In genomic region chr1:15848143-15848928, GRCh38 we compare ENCODE assay signal across 8 cellular contexts. TPM values are rescaled to one million over a fixed set of nuclear protein-coding genes. Genes with fewer than 3 reads are reported as not detected.
DNase-seq lines count a peak whose midpoint lies in the region; ATAC-seq, FAIRE-seq and TF ChIP-seq lines count a peak whose summit lies in the region.

No MANE protein-coding gene starts in this region.

- TF ChIP-seq CTCF in OCI-LY7 (conservative IDR thresholded peaks at IDR 0.05; ENCODE audit: low read length): no peak
- no peak for TF ChIP-seq CTCF in glutamatergic neuron (IDR thresholded peaks at IDR 0.05; ENCODE audit: partially characterized antibody, unreplicated experiment)
- no peak for TF ChIP-seq CTCF in parathyroid adenoma (IDR thresholded peaks at IDR 0.05)

- peaks cover 15% of the 10 kb centered on the region for H3K36me3 ChIP-seq in OCI-LY7 (ENCODE audit: insufficient read depth, low read length)
- no peaks in the 10 kb centered on the region for H3K36me3 ChIP-seq in parathyroid adenoma (ENCODE audit: control insufficient read depth, insufficient read depth, low read length)
- no peaks in the 10 kb centered on the region for H3K36me3 ChIP-seq in aorta (ENCODE audit: control insufficient read depth in 1 of 2, insufficient read depth in 2 of 2, low read length in 1 of 2)

- no peak for FAIRE-seq in GM12892 (lab: Jason Lieb, UNC)

- peak overlapping the region; percentile 94 for H3K4me2 ChIP-seq in OCI-LY7 (ENCODE audit: low read length)
- H3K4me2 ChIP-seq in parathyroid adenoma (ENCODE audit: low read length): peak overlapping the region; percentile 87

- H2AFZ ChIP-seq in OCI-LY7 (ENCODE audit: low read length) (no peak overlapping the region), parathyroid adenoma (peak overlapping the region; percentile 36)

- DNase-seq in GM12892 (ENCODE audit: insufficient read length) (no peak), OCI-LY7 (ENCODE audit: low spot score) (peak; percentile 68), glutamatergic neuron (peak; percentile 44), aorta (peak; percentile 60 to 85), iPS-NIHi11 (ENCODE audit: low spot score) (no peak)
- peak; percentile 33 for DNase-seq in activated gamma-delta T cell treated with anti-CD3 and anti-CD28 coated beads, Interleukin-2, amount 50 U/mL, for 16 hours (ENCODE audit: low read depth)

- H3K9me3 ChIP-seq in OCI-LY7 (ENCODE audit: low read length): no peaks in the 10 kb centered on the region
- H3K9me3 ChIP-seq in parathyroid adenoma (ENCODE audit: control insufficient read depth, low read length): no peaks in the 10 kb centered on the region
- H3K9me3 ChIP-seq in aorta (ENCODE audit: control insufficient read depth, low read length): no peaks in the 10 kb centered on the region

- H3K4me3 ChIP-seq in OCI-LY7 (ENCODE audit: low read depth, low read length, poor library complexity, severe bottlenecking) (peak overlapping the region; percentile 87), parathyroid adenoma (ENCODE audit: low read depth, low read length) (peak overlapping the region; percentile 84), aorta (ENCODE audit: low read length in 2 of 2) (peak overlapping the region; percentile 72 to 85)

- peak; percentile 22; the same call in 1 of the 2 replicates for TF ChIP-seq POLR2A in GM12892 (IDR thresholded peaks at IDR 0.05; ENCODE audit: low read depth, low read length)

- H3K27me3 ChIP-seq in parathyroid adenoma (ENCODE audit: control insufficient read depth, insufficient read depth, low read length) (no peaks in the 10 kb centered on the region), aorta (ENCODE audit: control insufficient read depth in 1 of 2, insufficient read depth in 2 of 2, low read length in 1 of 2) (no peaks in the 10 kb centered on the region)

- ATAC-seq in HG02798 (IDR thresholded peaks at IDR 0.05; ENCODE audit: poor library complexity, unreplicated experiment) (peak; percentile 17), aorta (ENCODE audit: low FRiP score) (peak; percentile 28)

- H3K9me3 Mint-ChIP-seq in glutamatergic neuron (ENCODE audit: unreplicated experiment): peaks cover 13% of the 10 kb centered on the region

- H3K4me1 Mint-ChIP-seq in glutamatergic neuron (ENCODE audit: low read depth, unreplicated experiment): peaks cover 18% of the 10 kb centered on the region

- peaks cover 16% of the 10 kb centered on the region for H3K27me3 Mint-ChIP-seq in glutamatergic neuron (ENCODE audit: unreplicated experiment)

- peak overlapping the region; percentile 98 for H3K27ac ChIP-seq in OCI-LY7 (ENCODE audit: low read depth, low read length, poor library complexity, severe bottlenecking)
- peak overlapping the region; percentile 98 for H3K27ac ChIP-seq in parathyroid adenoma
- H3K27ac ChIP-seq in aorta (ENCODE audit: low read depth in 1 of 2, low read length in 2 of 2): peak overlapping the region; percentile 90 to 91

- WGBS in aorta, 2 donors: 0% methylated on average over 80 to 104 of the region's 104 CpGs

- H3K4me1 ChIP-seq in OCI-LY7 (ENCODE audit: insufficient read depth, low read length, poor library complexity, severe bottlenecking) (peaks cover 65% of the 10 kb centered on the region), parathyroid adenoma (peaks cover 8% of the 10 kb centered on the region), aorta (ENCODE audit: control insufficient read depth in 1 of 2, insufficient read depth in 2 of 2, low read length in 2 of 2) (no peaks in the 10 kb centered on the region)

- CTCF ChIA-PET in OCI-LY7 (lab: Charles Lee; ENCODE audit: unreplicated experiment): no interaction called here

- peaks cover 14% of the 10 kb centered on the region for H4K20me1 ChIP-seq in OCI-LY7 (ENCODE audit: insufficient read depth, low read length)

- no TSS peak for BruUV-seq in OCI-LY7 (replicated peaks; lab: Mats Ljungman, UMichigan)

- POLR2A ChIA-PET in OCI-LY7 (lab: Charles Lee): interaction anchor here (1.1 to 2.4 kb wide), 3 partner anchors 10 to 18 kb away, joined by 3 to 33 read pairs (median 6); no protein-coding TSS in a partner anchor

- H3K9ac ChIP-seq in parathyroid adenoma: peak overlapping the region; percentile 50

- peak overlapping the region; percentile 100 for H3K27ac Mint-ChIP-seq in glutamatergic neuron (ENCODE audit: unreplicated experiment)

- H3K9me2 ChIP-seq in OCI-LY7 (ENCODE audit: insufficient read depth, low read length): no peaks in the 10 kb centered on the region

- H3K36me3 Mint-ChIP-seq in glutamatergic neuron (ENCODE audit: unreplicated experiment): no peaks in the 10 kb centered on the region

- intact Hi-C loops in OCI-LY7 (cut with micrococcal nuclease; ENCODE audit: unreplicated experiment) (no loop called here), aorta (cut with DNase I) (loop anchor here (2.0 to 10.0 kb wide), 3 partner anchors 14 to 56 kb away; no protein-coding TSS in a partner anchor)

- H3K4me3 Mint-ChIP-seq in glutamatergic neuron (ENCODE audit: unreplicated experiment): peak overlapping the region; percentile 95

- H3K79me2 ChIP-seq in OCI-LY7 (ENCODE audit: insufficient read depth, low read depth, low read length) (peaks cover 77% of the 10 kb centered on the region), parathyroid adenoma (peaks cover 4% of the 10 kb centered on the region)

RNA-seq across cellular contexts. Expression of gene SPEN, which starts 0.8 kb away (rescaled TPM):
- polyA plus RNA-seq in GM12892 (2012; ENCODE audit: missing spikeins): 22.3 TPM
- total RNA-seq in OCI-LY7 (2014; rRNA removed; shearing (Covaris generic)): 40.7 and 41.4 TPM in 2 replicates
- total RNA-seq in OCI-LY7 (2022): 87.1 and 90.3 TPM in 2 replicates
- 52.4 TPM for total RNA-seq in glutamatergic neuron (ENCODE audit: unreplicated experiment)
- total RNA-seq in aorta: 100 to 1,000 TPM in 1 of 2 donors, 10 to 100 TPM in 1; 76.9 to 102 TPM
- polyA plus RNA-seq in aorta: 10 to 100 TPM; 19.8 to 26.4 TPM

RNA-seq across cellular contexts. Expression of gene UQCRHL, which starts 40.9 kb away (rescaled TPM):
- 7.8 TPM for polyA plus RNA-seq in GM12892 (2012; ENCODE audit: missing spikeins)
- 12.4 and 15.0 TPM in 2 replicates for total RNA-seq in OCI-LY7 (2014; rRNA removed; shearing (Covaris generic))
- total RNA-seq in OCI-LY7 (2022) (2.4 and 3.4 TPM in 2 replicates), glutamatergic neuron (ENCODE audit: unreplicated experiment) (2.0 TPM), aorta (1 to 10 TPM; 1.2 to 1.3 TPM)
- polyA plus RNA-seq in aorta: 1 to 10 TPM; 1.3 to 4.6 TPM

Comparison
In these comparisons a context has a peak if more than half of its experiments do, and no peak if none do; other contexts are left out.
1. DNase-seq: peak in OCI-LY7 (single experiment), activated gamma-delta T cell treated with anti-CD3 and anti-CD28 coated beads, Interleukin-2, amount 50 U/mL, for 16 hours (single experiment), glutamatergic neuron (single experiment) and aorta (2 of 2); none in GM12892 (single experiment) and iPS-NIHi11 (single experiment).
2. Peak in every context shown above with its lines, with median percentiles within 50 percentile points of each other: H3K27ac ChIP-seq and H3K4me3 ChIP-seq.